ENCODE assay signal across 16 cellular contexts in the genomic region with DNA sequence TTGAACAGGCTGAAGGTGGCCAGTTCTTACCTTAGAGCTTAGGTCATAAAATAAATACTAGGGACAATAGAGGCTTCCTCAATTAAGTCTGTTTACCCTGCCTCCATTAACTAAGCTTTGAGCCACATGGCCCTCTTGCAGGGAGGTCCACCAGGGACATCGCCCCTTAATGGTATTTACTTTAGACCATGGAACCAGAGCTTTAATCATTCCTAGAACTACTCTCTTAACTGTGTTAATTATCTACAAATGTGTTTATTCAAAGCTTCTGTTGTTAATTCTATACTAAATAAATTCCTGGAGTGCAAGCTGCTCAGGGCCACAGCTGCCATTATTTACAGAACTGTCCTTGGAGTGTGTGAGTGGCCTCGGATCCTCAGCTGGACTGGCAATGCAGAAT.
DNase-seq lines count a peak whose midpoint lies in the region; FAIRE-seq and TF ChIP-seq lines count a peak whose summit lies in the region.
"Had no signal": no experiment of that assay in that cellular context is flagged by ENCODE, and none has a peak within 500 bp of the region (broad histone marks: within the 10 kb centered on the region; RNA-seq: fewer than 3 reads in every experiment).

No MANE protein-coding gene starts in this region.

- peak; percentile 98 for FAIRE-seq in islet of Langerhans (lab: Jason Lieb, UNC)
- FAIRE-seq: D721Med, G401.6, GM12891, GM19239 had no signal

- no peak for TF ChIP-seq CTCF in GM20000 (IDR thresholded peaks at IDR 0.05; ENCODE audit: extremely low read depth, missing control alignments)
- TF ChIP-seq CTCF in suprapubic skin (IDR thresholded peaks at IDR 0.05): no peak

- no peak overlapping the region for H3K4me3 ChIP-seq in suprapubic skin
- H3K4me3 ChIP-seq: BLaER1 treated with 17β-estradiol and CSF1 and Interleukin-3, amounts not matched to agents 10 nM and 100 nM; GM23248; HAP-1 had no signal

- H3K4me1 ChIP-seq in suprapubic skin: no peaks in the 10 kb centered on the region
- H3K4me1 ChIP-seq: BLaER1 treated with 17β-estradiol and CSF1 and Interleukin-3, amounts not matched to agents 10 nM and 100 nM; HAP-1 had no signal

- no peak overlapping the region for H3K27ac ChIP-seq in suprapubic skin
- H3K27ac ChIP-seq: BLaER1 treated with 17β-estradiol and CSF1 and Interleukin-3, amounts not matched to agents 10 nM and 100 nM; GM23248 had no signal

- DNase-seq in NCI-H2107 treated with DMSO at 0.1 percent for 48 hours (lab: John Stamatoyannopoulos, UW; ENCODE audit: unreplicated experiment) (peak; percentile 0), NCI-H2107 (lab: John Stamatoyannopoulos, UW) (no peak), NCI-H2196 (lab: John Stamatoyannopoulos, UW; ENCODE audit: unreplicated experiment) (peak; percentile 36), GM20000 (ENCODE audit: low spot score) (no peak), T-helper 1 cell (no peak), suprapubic skin (ENCODE audit: low spot score in 2 of 2) (no peak)
- DNase-seq: 8988T; CD8-positive, alpha-beta T cell; GM23248 had no signal

- no peaks in the 10 kb centered on the region for H3K36me3 ChIP-seq in suprapubic skin
- H3K36me3 ChIP-seq: BLaER1 treated with 17β-estradiol and CSF1 and Interleukin-3, amounts not matched to agents 10 nM and 100 nM; HAP-1 had no signal

- WGBS in suprapubic skin: no CpG with 5 or more reads among the region's 2 CpGs

- H3K9me3 ChIP-seq in suprapubic skin: no peaks in the 10 kb centered on the region
- H3K9me3 ChIP-seq: BLaER1 treated with 17β-estradiol and CSF1 and Interleukin-3, amounts not matched to agents 10 nM and 100 nM; HAP-1 had no signal

- H3K27me3 ChIP-seq in suprapubic skin: no peaks in the 10 kb centered on the region
- H3K27me3 ChIP-seq: BLaER1 treated with 17β-estradiol and CSF1 and Interleukin-3, amounts not matched to agents 10 nM and 100 nM had no signal

- no peak for TF ChIP-seq POLR2A in suprapubic skin (IDR thresholded peaks at IDR 0.05)

- no peak for TF ChIP-seq EP300 in suprapubic skin (IDR thresholded peaks at IDR 0.05)

Comparison
In these comparisons a context has a peak if more than half of its experiments do, and no peak if none do; other contexts are left out.
1. DNase-seq: peak in NCI-H2107 treated with DMSO at 0.1 percent for 48 hours (single experiment) and NCI-H2196 (single experiment); none in NCI-H2107 (single experiment), GM20000 (single experiment), T-helper 1 cell (0 of 5) and suprapubic skin (0 of 2).